In the genomic region with DNA sequence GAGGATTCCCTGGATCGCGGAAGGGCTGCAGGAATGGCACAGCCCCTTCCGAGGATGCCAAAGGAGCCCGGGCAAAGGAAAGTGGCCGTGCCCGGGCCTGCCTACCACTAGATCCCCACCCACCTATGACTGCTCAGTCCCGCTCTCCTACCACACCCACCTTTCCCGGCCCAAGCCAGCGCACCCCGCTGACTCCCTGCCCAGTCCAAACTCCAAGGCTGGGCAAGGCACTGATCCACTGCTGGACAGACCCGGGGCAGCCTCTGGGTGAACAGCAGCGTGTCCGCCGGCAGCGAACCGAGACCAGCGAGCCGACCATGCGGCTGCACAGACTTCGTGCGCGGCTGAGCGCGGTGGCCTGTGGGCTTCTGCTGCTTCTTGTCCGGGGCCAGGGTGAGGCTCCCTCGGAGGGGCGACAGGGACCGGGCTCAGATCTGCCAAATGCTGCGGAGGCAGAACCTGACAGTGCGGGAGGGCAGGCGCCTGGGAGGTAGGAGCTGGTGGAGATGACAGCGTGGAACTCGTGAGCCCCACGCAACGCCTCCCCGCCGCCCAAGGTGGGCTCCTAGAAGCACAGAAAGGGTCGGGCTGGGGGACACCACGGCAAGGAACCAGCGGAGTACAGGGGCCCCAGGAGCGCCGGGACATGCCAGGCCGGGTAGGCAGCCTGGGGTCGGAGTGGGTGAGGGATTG, we compare ENCODE assay signal across 8 cellular contexts. TPM values are rescaled to one million over a fixed set of nuclear protein-coding genes. Genes with fewer than 3 reads are reported as not detected.
DNase-seq lines count a peak whose midpoint lies in the region; ATAC-seq, FAIRE-seq and TF ChIP-seq lines count a peak whose summit lies in the region.

A gene with protein sequence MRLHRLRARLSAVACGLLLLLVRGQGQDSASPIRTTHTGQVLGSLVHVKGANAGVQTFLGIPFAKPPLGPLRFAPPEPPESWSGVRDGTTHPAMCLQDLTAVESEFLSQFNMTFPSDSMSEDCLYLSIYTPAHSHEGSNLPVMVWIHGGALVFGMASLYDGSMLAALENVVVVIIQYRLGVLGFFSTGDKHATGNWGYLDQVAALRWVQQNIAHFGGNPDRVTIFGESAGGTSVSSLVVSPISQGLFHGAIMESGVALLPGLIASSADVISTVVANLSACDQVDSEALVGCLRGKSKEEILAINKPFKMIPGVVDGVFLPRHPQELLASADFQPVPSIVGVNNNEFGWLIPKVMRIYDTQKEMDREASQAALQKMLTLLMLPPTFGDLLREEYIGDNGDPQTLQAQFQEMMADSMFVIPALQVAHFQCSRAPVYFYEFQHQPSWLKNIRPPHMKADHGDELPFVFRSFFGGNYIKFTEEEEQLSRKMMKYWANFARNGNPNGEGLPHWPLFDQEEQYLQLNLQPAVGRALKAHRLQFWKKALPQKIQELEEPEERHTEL (plus strand): TSS at position 198 of the 693 bp plus-strand sequence. CDS start 120 bp downstream, at position 318.

- ATAC-seq in GM21717 (IDR thresholded peaks at IDR 0.05; ENCODE audit: unreplicated experiment) (no peak), HG03354 (IDR thresholded peaks at IDR 0.05; ENCODE audit: poor library complexity, severe bottlenecking, unreplicated experiment) (no peak)

- peaks cover 55% of the 10 kb centered on the region for H3K4me1 ChIP-seq in vagina

- intact Hi-C loops in vagina (cut with DNase I): no loop called here

- no peaks in the 10 kb centered on the region for H3K27me3 ChIP-seq in vagina

- peak; percentile 40 for FAIRE-seq in GM12892 (lab: Jason Lieb, UNC)

- TF ChIP-seq CTCF in epithelial cell of esophagus (IDR thresholded peaks at IDR 0.05; ENCODE audit: insufficient read depth, low read depth, low read length, missing control alignments): no peak
- no peak for TF ChIP-seq CTCF in vagina (IDR thresholded peaks at IDR 0.05)

- H3K9me3 ChIP-seq in SK-N-MC (ENCODE audit: low read depth, low read length): no peaks in the 10 kb centered on the region
- H3K9me3 ChIP-seq in vagina: no peaks in the 10 kb centered on the region

- H3K9ac ChIP-seq in SK-N-MC (ENCODE audit: insufficient read length): peak within 1 kb of the TSS; percentile 85

- DNase-seq in GM12892 (ENCODE audit: insufficient read length): no peak
- no peak for DNase-seq in SK-N-MC (ENCODE audit: low read depth, low spot score)
- peak; percentile 90 for DNase-seq in epithelial cell of esophagus (ENCODE audit: low read depth)
- DNase-seq in mucosa of gallbladder (ENCODE audit: low spot score): peak; percentile 88
- no peak for DNase-seq in vagina (ENCODE audit: extremely low spot score in 2 of 2)
- DNase-seq in NCI-H128 (lab: John Stamatoyannopoulos, UW; ENCODE audit: unreplicated experiment): no peak

- TF ChIP-seq POLR2A in GM12892 (IDR thresholded peaks at IDR 0.05; ENCODE audit: low read depth, low read length) (no peak), vagina (IDR thresholded peaks at IDR 0.05) (peak in 1 of 2 donors; percentile 13)

- H3K27ac ChIP-seq in SK-N-MC (no peak within 1 kb of the TSS), vagina (peak within 1 kb of the TSS; percentile 90)

- H3K36me3 ChIP-seq in SK-N-MC (ENCODE audit: insufficient read depth, low read length) (no peaks in the 10 kb centered on the region; the same call in 1 of the 2 replicates), vagina (peaks cover 0 to 21% of the 10 kb centered on the region in 2 donors)

- H3K4me3 ChIP-seq in SK-N-MC: peak within 1 kb of the TSS; percentile 85
- H3K4me3 ChIP-seq in epithelial cell of esophagus (ENCODE audit: low read length): peak within 1 kb of the TSS; percentile 95
- peak within 1 kb of the TSS; percentile 73 to 94 for H3K4me3 ChIP-seq in vagina

RNA-seq across cellular contexts. Expression of the gene that starts here (rescaled TPM):
- 8.7 TPM for polyA plus RNA-seq in GM12892 (2012; ENCODE audit: missing spikeins)
- total RNA-seq in mucosa of gallbladder (187 TPM), vagina (55.7 TPM)

Comparison
In these comparisons a context has a peak if more than half of its experiments do, and no peak if none do; other contexts are left out.
1. DNase-seq: peak in epithelial cell of esophagus (single experiment) and mucosa of gallbladder (single experiment); none in GM12892 (single experiment), SK-N-MC (single experiment), vagina (0 of 2) and NCI-H128 (single experiment).
2. Peak in every context shown above with its lines, with median percentiles within 50 percentile points of each other: H3K4me3 ChIP-seq.